In the genomic region with DNA sequence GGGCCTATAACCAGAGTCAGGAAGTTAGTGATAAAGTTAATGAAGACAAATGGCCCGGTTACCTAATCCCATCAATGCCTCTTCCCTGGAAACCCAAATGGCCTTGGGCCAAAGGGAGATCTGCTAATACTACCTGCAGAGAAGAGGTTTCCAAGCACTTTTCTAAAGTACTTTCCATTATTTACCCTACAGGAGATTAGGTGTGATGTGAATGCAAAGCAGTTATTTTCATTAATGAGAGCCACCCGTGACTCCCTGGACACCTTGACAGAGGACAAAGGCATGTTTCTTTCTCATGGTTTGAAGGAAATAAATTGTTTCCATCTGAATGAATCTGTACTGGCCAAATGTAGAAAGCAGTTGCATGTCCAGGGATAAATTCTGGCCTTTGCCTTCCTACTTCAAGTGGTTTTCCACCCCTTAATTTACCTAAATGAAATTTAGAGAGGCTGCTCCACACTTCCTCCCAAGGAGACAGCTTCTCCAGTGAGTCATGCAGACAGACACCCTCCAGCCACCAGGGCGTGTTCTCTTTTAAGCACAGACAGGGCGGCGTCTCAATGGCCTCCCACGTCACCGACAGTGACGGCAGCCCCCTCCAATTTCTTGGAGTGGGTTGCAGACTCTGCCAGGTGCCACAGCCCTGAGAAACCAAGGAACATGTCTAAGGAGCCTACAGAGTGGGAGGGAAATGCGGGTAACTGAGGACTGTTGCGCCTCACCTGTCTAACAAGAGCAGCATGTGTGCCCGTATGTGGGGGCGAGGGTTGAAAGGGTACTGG, we compare ENCODE assay signal across 1 cellular context.
TF ChIP-seq lines count a peak whose summit lies in the region.

No MANE protein-coding gene starts in this region.

TF ChIP-seq in H1, 55 proteins besides CTCF, POLR2A, EP300 and RAD21 (continued from another document):
- TF ChIP-seq, protein P1, sequence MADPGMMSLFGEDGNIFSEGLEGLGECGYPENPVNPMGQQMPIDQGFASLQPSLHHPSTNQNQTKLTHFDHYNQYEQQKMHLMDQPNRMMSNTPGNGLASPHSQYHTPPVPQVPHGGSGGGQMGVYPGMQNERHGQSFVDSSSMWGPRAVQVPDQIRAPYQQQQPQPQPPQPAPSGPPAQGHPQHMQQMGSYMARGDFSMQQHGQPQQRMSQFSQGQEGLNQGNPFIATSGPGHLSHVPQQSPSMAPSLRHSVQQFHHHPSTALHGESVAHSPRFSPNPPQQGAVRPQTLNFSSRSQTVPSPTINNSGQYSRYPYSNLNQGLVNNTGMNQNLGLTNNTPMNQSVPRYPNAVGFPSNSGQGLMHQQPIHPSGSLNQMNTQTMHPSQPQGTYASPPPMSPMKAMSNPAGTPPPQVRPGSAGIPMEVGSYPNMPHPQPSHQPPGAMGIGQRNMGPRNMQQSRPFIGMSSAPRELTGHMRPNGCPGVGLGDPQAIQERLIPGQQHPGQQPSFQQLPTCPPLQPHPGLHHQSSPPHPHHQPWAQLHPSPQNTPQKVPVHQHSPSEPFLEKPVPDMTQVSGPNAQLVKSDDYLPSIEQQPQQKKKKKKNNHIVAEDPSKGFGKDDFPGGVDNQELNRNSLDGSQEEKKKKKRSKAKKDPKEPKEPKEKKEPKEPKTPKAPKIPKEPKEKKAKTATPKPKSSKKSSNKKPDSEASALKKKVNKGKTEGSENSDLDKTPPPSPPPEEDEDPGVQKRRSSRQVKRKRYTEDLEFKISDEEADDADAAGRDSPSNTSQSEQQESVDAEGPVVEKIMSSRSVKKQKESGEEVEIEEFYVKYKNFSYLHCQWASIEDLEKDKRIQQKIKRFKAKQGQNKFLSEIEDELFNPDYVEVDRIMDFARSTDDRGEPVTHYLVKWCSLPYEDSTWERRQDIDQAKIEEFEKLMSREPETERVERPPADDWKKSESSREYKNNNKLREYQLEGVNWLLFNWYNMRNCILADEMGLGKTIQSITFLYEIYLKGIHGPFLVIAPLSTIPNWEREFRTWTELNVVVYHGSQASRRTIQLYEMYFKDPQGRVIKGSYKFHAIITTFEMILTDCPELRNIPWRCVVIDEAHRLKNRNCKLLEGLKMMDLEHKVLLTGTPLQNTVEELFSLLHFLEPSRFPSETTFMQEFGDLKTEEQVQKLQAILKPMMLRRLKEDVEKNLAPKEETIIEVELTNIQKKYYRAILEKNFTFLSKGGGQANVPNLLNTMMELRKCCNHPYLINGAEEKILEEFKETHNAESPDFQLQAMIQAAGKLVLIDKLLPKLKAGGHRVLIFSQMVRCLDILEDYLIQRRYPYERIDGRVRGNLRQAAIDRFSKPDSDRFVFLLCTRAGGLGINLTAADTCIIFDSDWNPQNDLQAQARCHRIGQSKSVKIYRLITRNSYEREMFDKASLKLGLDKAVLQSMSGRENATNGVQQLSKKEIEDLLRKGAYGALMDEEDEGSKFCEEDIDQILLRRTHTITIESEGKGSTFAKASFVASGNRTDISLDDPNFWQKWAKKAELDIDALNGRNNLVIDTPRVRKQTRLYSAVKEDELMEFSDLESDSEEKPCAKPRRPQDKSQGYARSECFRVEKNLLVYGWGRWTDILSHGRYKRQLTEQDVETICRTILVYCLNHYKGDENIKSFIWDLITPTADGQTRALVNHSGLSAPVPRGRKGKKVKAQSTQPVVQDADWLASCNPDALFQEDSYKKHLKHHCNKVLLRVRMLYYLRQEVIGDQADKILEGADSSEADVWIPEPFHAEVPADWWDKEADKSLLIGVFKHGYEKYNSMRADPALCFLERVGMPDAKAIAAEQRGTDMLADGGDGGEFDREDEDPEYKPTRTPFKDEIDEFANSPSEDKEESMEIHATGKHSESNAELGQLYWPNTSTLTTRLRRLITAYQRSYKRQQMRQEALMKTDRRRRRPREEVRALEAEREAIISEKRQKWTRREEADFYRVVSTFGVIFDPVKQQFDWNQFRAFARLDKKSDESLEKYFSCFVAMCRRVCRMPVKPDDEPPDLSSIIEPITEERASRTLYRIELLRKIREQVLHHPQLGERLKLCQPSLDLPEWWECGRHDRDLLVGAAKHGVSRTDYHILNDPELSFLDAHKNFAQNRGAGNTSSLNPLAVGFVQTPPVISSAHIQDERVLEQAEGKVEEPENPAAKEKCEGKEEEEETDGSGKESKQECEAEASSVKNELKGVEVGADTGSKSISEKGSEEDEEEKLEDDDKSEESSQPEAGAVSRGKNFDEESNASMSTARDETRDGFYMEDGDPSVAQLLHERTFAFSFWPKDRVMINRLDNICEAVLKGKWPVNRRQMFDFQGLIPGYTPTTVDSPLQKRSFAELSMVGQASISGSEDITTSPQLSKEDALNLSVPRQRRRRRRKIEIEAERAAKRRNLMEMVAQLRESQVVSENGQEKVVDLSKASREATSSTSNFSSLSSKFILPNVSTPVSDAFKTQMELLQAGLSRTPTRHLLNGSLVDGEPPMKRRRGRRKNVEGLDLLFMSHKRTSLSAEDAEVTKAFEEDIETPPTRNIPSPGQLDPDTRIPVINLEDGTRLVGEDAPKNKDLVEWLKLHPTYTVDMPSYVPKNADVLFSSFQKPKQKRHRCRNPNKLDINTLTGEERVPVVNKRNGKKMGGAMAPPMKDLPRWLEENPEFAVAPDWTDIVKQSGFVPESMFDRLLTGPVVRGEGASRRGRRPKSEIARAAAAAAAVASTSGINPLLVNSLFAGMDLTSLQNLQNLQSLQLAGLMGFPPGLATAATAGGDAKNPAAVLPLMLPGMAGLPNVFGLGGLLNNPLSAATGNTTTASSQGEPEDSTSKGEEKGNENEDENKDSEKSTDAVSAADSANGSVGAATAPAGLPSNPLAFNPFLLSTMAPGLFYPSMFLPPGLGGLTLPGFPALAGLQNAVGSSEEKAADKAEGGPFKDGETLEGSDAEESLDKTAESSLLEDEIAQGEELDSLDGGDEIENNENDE (IDR thresholded peaks at IDR 0.05; ENCODE audit: insufficient replicate concordance, low read length): no peak
- TF ChIP-seq JUND (IDR thresholded peaks at IDR 0.05; ENCODE audit: low read length) (no peak), HDAC2 (IDR thresholded peaks at IDR 0.05; ENCODE audit: borderline replicate concordance in 1 of 2, low read depth in 2 of 2, low read length in 2 of 2) (no peak), SUZ12 (IDR thresholded peaks at IDR 0.05; ENCODE audit: low read length) (no peak)
